8 cellular contexts compared by ENCODE assay signal in the genomic region with DNA sequence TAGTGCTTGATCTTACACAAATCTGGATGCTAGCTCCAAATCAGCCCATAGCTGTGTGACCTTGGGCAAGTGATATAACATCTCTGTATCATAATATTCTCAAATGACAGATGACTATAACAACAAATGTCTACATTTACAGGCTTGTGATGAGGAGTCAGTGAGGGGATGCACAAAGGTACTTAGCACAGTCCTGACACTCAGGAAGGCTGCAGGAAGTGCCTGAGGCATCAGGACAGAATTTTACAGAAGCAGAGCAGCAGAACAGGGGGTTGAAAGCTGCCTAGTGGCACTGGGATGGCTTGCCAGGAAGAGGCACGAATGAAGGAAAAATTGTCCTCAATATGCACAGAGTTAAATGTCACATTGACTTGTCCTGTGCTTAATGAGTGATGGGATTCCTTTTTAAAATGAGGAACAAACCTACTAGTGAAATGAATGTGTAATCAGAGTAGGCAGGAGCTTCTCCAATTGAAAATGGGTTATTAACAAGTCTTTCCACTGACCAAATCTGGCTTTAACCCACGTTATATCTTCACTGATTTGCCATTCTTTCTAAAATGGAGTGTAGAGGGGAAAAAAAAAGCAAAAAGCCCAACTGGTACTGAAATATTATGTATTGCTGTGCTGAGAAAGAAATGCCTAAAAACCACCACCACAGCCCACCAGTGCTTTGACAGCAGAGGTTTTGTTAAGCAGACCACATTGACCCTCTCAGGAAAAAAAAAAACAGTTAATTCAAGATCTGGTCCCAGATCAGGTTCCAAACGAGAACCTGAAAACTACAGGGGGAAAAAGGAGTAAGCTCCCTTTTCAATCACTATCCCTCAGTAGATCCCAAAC. TPM values are rescaled to one million over a fixed set of nuclear protein-coding genes. Genes with fewer than 3 reads are reported as not detected.
DNase-seq lines count a peak whose midpoint lies in the region; ATAC-seq and TF ChIP-seq lines count a peak whose summit lies in the region.

No MANE protein-coding gene starts in this region.

- H3K36me3 Mint-ChIP-seq in HFFc6 (ENCODE audit: low read depth): peaks cover 37% of the 10 kb centered on the region
- H3K36me3 Mint-ChIP-seq in T-helper 2 cell treated with Interferon-gamma antibody and Interleukin-4, amounts not matched to agents 5 μg/mL and 100 μg/mL, for 36 hours (ENCODE audit: low read depth): peaks cover 44% of the 10 kb centered on the region

- no peaks in the 10 kb centered on the region; the same call in 1 of the 2 replicates for H3K27me3 Mint-ChIP-seq in HFFc6 (ENCODE audit: insufficient read depth)
- no peaks in the 10 kb centered on the region for H3K27me3 Mint-ChIP-seq in T-helper 2 cell treated with Interferon-gamma antibody and Interleukin-4, amounts not matched to agents 5 μg/mL and 100 μg/mL, for 36 hours (ENCODE audit: low read depth)

- ATAC-seq in GM21360 (IDR thresholded peaks at IDR 0.05; ENCODE audit: unreplicated experiment): no peak

- DNase-seq in HFFc6 (no peak), left kidney (ENCODE audit: low read depth, low spot score) (peak; percentile 12), LoVo (ENCODE audit: low spot score) (no peak), NCI-H1092 treated with DMSO at 0.1 percent for 48 hours (lab: John Stamatoyannopoulos, UW) (no peak), NCI-H510A treated with DMSO at 0.1 percent for 48 hours (lab: John Stamatoyannopoulos, UW) (no peak)
- no peak for DNase-seq in T-helper 2 cell treated with Interferon-gamma antibody and Interleukin-4, amounts not matched to agents 5 μg/mL and 100 μg/mL, for 36 hours (ENCODE audit: low spot score)

- peaks cover 80% of the 10 kb centered on the region for H3K4me1 Mint-ChIP-seq in HFFc6 (ENCODE audit: low read depth)
- peaks cover 74% of the 10 kb centered on the region for H3K4me1 Mint-ChIP-seq in T-helper 2 cell treated with Interferon-gamma antibody and Interleukin-4, amounts not matched to agents 5 μg/mL and 100 μg/mL, for 36 hours (ENCODE audit: low read depth)

- H3K9me3 Mint-ChIP-seq in HFFc6: no peaks in the 10 kb centered on the region
- H3K9me3 Mint-ChIP-seq in T-helper 2 cell treated with Interferon-gamma antibody and Interleukin-4, amounts not matched to agents 5 μg/mL and 100 μg/mL, for 36 hours: no peaks in the 10 kb centered on the region

- peak overlapping the region; percentile 91 for H3K27ac Mint-ChIP-seq in HFFc6
- H3K27ac Mint-ChIP-seq in T-helper 2 cell treated with Interferon-gamma antibody and Interleukin-4, amounts not matched to agents 5 μg/mL and 100 μg/mL, for 36 hours: peak overlapping the region; percentile 96

- peak overlapping the region; percentile 57 for H3K4me3 ChIP-seq in GM08714 (ENCODE audit: low read length)

- H3K4me3 Mint-ChIP-seq in HFFc6: peak overlapping the region; percentile 55
- H3K4me3 Mint-ChIP-seq in T-helper 2 cell treated with Interferon-gamma antibody and Interleukin-4, amounts not matched to agents 5 μg/mL and 100 μg/mL, for 36 hours: peak overlapping the region; percentile 86

- TF ChIP-seq CTCF in HFFc6 (IDR thresholded peaks at IDR 0.05): no peak

RNA-seq across cellular contexts. Expression of a gene that starts 11.6 kb away (rescaled TPM):
- total RNA-seq in HFFc6 (2021; fragmentation: NEBNext Ultra II Directional; extraction: Animal tissue kit (Norgen Biotek cat#: 25700)): 10 to 100 TPM; 38.7 to 49.9 (median 45.3) TPM
